In genomic region chr4:56060021-56060420, GRCh38 we compare ENCODE assay signal across 21 cellular contexts.
"Had no signal": no experiment of that assay in that cellular context is flagged by ENCODE, and none has a peak within 500 bp of the region (broad histone marks: within the 10 kb centered on the region; RNA-seq: fewer than 3 reads in every experiment).

No MANE protein-coding gene starts in this region.

- H3K9me3 Mint-ChIP-seq: effector memory CD8-positive, alpha-beta T cell; memory B cell; mesothelial cell of epicardium; stimulated activated effector memory CD8-positive, alpha-beta T cell treated with anti-CD3 and anti-CD28 coated beads, Interleukin-12 subunit alpha, Interleukin-12 subunit beta, amount 100 ng/mL, for 72 hours had no signal

- H3K27ac Mint-ChIP-seq: effector memory CD8-positive, alpha-beta T cell; memory B cell; mesothelial cell of epicardium; naive thymus-derived CD4-positive, alpha-beta T cell; stimulated activated effector memory CD8-positive, alpha-beta T cell treated with anti-CD3 and anti-CD28 coated beads, Interleukin-12 subunit alpha, Interleukin-12 subunit beta, amount 100 ng/mL, for 72 hours had no signal

- DNase-seq: cerebellar nuclear complex; cortex of kidney; effector memory CD8-positive, alpha-beta T cell; head of caudate nucleus; mucosa of descending colon; naive thymus-derived CD4-positive, alpha-beta T cell; pancreas; stimulated activated CD4-positive, alpha-beta T cell treated with anti-CD3 and anti-CD28 coated beads, Interleukin-2, amount 100 ng/mL, for 24 hours; stimulated activated CD4-positive, alpha-beta T cell treated with anti-CD3 and anti-CD28 coated beads, Interleukin-4, amount 100 ng/mL, for 24 hours; stimulated activated naive CD4-positive, alpha-beta T cell treated with Interleukin-2 at 50 U/mL for 16 hours; stomach; thyroid gland; trophoblast cell had no signal

- H3K27ac ChIP-seq: neutrophil, pancreas, stomach, thyroid gland had no signal

- ATAC-seq: effector memory CD8-positive, alpha-beta T cell; left lobe of liver; mucosa of descending colon; naive thymus-derived CD4-positive, alpha-beta T cell; pancreas; sciatic nerve; stimulated activated effector memory CD8-positive, alpha-beta T cell treated with anti-CD3 and anti-CD28 coated beads, Interleukin-12 subunit alpha, Interleukin-12 subunit beta, amount 100 ng/mL, for 72 hours had no signal

- H3K4me3 ChIP-seq: lung, mucosa of descending colon, pancreas, stomach, thyroid gland had no signal

- H3K4me3 Mint-ChIP-seq: effector memory CD8-positive, alpha-beta T cell; memory B cell; mesothelial cell of epicardium; naive thymus-derived CD4-positive, alpha-beta T cell; neural crest cell; stimulated activated effector memory CD8-positive, alpha-beta T cell treated with anti-CD3 and anti-CD28 coated beads, Interleukin-12 subunit alpha, Interleukin-12 subunit beta, amount 100 ng/mL, for 72 hours had no signal

- H3K4me1 Mint-ChIP-seq: memory B cell; naive thymus-derived CD4-positive, alpha-beta T cell; stimulated activated effector memory CD8-positive, alpha-beta T cell treated with anti-CD3 and anti-CD28 coated beads, Interleukin-12 subunit alpha, Interleukin-12 subunit beta, amount 100 ng/mL, for 72 hours had no signal

- H3K4me1 ChIP-seq: pancreas, thyroid gland had no signal

- H3K36me3 Mint-ChIP-seq: stimulated activated effector memory CD8-positive, alpha-beta T cell treated with anti-CD3 and anti-CD28 coated beads, Interleukin-12 subunit alpha, Interleukin-12 subunit beta, amount 100 ng/mL, for 72 hours had no signal

- H3K36me3 ChIP-seq: neutrophil, pancreas, stomach, thyroid gland had no signal

- H3K27me3 ChIP-seq: neutrophil, pancreas, stomach had no signal

- H3K9me3 ChIP-seq: mucosa of descending colon, neutrophil, pancreas, stomach, thyroid gland had no signal
